ENCODE assay signal across 9 cellular contexts in genomic region chr16:70572050-70572925, GRCh38. TPM values are rescaled to one million over a fixed set of nuclear protein-coding genes. Genes with fewer than 3 reads are reported as not detected.
DNase-seq lines count a peak whose midpoint lies in the region; ATAC-seq and TF ChIP-seq lines count a peak whose summit lies in the region.
"Had no signal": no experiment of that assay in that cellular context is flagged by ENCODE, and none has a peak within 500 bp of the region (broad histone marks: within the 10 kb centered on the region; RNA-seq: fewer than 3 reads in every experiment).

No MANE protein-coding gene starts in this region.

- no peaks in the 10 kb centered on the region for H3K27me3 Mint-ChIP-seq in stimulated activated naive CD8-positive, alpha-beta T cell treated with anti-CD3 and anti-CD28 coated beads, Interleukin-15, Interleukin-2, amounts not matched to agents 100 ng/mL and 50 ng/mL, for 24 hours
- no peaks in the 10 kb centered on the region for H3K27me3 Mint-ChIP-seq in naive thymus-derived CD8-positive, alpha-beta T cell

- DNase-seq in stimulated activated naive CD8-positive, alpha-beta T cell treated with anti-CD3 and anti-CD28 coated beads, Interleukin-15, Interleukin-2, amounts not matched to agents 100 U/mL and 50 U/mL, for 24 hours, result no peak
- no peak for DNase-seq in coronary artery (ENCODE audit: low spot score)
- no peak for DNase-seq in naive thymus-derived CD8-positive, alpha-beta T cell
- DNase-seq in stimulated activated CD4-positive, alpha-beta T cell treated with anti-CD3 and anti-CD28 coated beads, Interleukin-12 subunit alpha, Interleukin-12 subunit beta, amount 100 ng/mL, for 4 hours, result no peak
- no peak for DNase-seq in COLO668 (lab: John Stamatoyannopoulos, UW; ENCODE audit: unreplicated experiment)
- no peak for DNase-seq in SIG-M5 (lab: John Stamatoyannopoulos, UW)
- DNase-seq: NCI-H526 treated with DMSO at 0.1 percent for 48 hours had no signal

- peaks cover 45% of the 10 kb centered on the region for H3K4me1 Mint-ChIP-seq in stimulated activated naive CD8-positive, alpha-beta T cell treated with anti-CD3 and anti-CD28 coated beads, Interleukin-15, Interleukin-2, amounts not matched to agents 100 ng/mL and 50 ng/mL, for 24 hours (ENCODE audit: low read depth)
- peaks cover 5 to 19% (median 13%) of the 10 kb centered on the region in 4 donors for H3K4me1 Mint-ChIP-seq in naive thymus-derived CD8-positive, alpha-beta T cell

- TF ChIP-seq CTCF in coronary artery (IDR thresholded peaks at IDR 0.05), result no peak

- peak overlapping the region; percentile 67 to 73 for H3K27ac ChIP-seq in coronary artery

- POLR2A ChIA-PET in naive thymus-derived CD8-positive, alpha-beta T cell (lab: Charles Lee), result no interaction called here

- H3K9me3 Mint-ChIP-seq in stimulated activated naive CD8-positive, alpha-beta T cell treated with anti-CD3 and anti-CD28 coated beads, Interleukin-15, Interleukin-2, amounts not matched to agents 100 ng/mL and 50 ng/mL, for 24 hours, result no peaks in the 10 kb centered on the region
- H3K9me3 Mint-ChIP-seq in naive thymus-derived CD8-positive, alpha-beta T cell, result no peaks in the 10 kb centered on the region

- peak overlapping the region; percentile 74 for H3K27ac Mint-ChIP-seq in stimulated activated naive CD8-positive, alpha-beta T cell treated with anti-CD3 and anti-CD28 coated beads, Interleukin-15, Interleukin-2, amounts not matched to agents 100 ng/mL and 50 ng/mL, for 24 hours
- peak overlapping the region in 9 of 10 donors; percentile 55 to 89 (median 75) for H3K27ac Mint-ChIP-seq in naive thymus-derived CD8-positive, alpha-beta T cell

- peaks cover 75% of the 10 kb centered on the region for H3K36me3 Mint-ChIP-seq in stimulated activated naive CD8-positive, alpha-beta T cell treated with anti-CD3 and anti-CD28 coated beads, Interleukin-15, Interleukin-2, amounts not matched to agents 100 ng/mL and 50 ng/mL, for 24 hours (ENCODE audit: low read depth)
- peaks cover under 1 to 73% (median under 1%) of the 10 kb centered on the region in 3 donors for H3K36me3 Mint-ChIP-seq in naive thymus-derived CD8-positive, alpha-beta T cell

- no peak overlapping the region for H3K4me3 Mint-ChIP-seq in stimulated activated naive CD8-positive, alpha-beta T cell treated with anti-CD3 and anti-CD28 coated beads, Interleukin-15, Interleukin-2, amounts not matched to agents 100 ng/mL and 50 ng/mL, for 24 hours
- no peak overlapping the region for H3K4me3 Mint-ChIP-seq in naive thymus-derived CD8-positive, alpha-beta T cell

- no peak for ATAC-seq in stimulated activated naive CD8-positive, alpha-beta T cell treated with anti-CD3 and anti-CD28 coated beads, Interleukin-15, Interleukin-2, amounts not matched to agents 100 U/mL and 50 U/mL, for 24 hours
- ATAC-seq in naive thymus-derived CD8-positive, alpha-beta T cell, result no peak
- ATAC-seq in HG02981 (IDR thresholded peaks at IDR 0.05; ENCODE audit: unreplicated experiment), result no peak

- H3K4me3 ChIP-seq in coronary artery, result no peak overlapping the region

RNA-seq across cellular contexts. Expression of gene SF3B3, which starts 48.7 kb away (rescaled TPM):
- total RNA-seq in naive thymus-derived CD8-positive, alpha-beta T cell, result 100 to 1,000 TPM; 270 to 277 TPM
- polyA plus RNA-seq in naive thymus-derived CD8-positive, alpha-beta T cell, result 100 to 1,000 TPM in 2 of 3 donors, 10 to 100 TPM in 1; 85.9 to 120 (median 104) TPM

RNA-seq across cellular contexts. Expression of gene COG4, which starts 48.9 kb away (rescaled TPM):
- total RNA-seq in naive thymus-derived CD8-positive, alpha-beta T cell, result 10 to 100 TPM; 57.4 to 57.6 TPM
- polyA plus RNA-seq in naive thymus-derived CD8-positive, alpha-beta T cell, result 10 to 100 TPM; 52.4 to 58.6 (median 52.8) TPM
